ENCODE assay signal across 18 cellular contexts in genomic region chr1:51305371-51305823, GRCh38. TPM values are rescaled to one million over a fixed set of nuclear protein-coding genes. Genes with fewer than 3 reads are reported as not detected.
DNase-seq lines count a peak whose midpoint lies in the region; ATAC-seq, FAIRE-seq and TF ChIP-seq lines count a peak whose summit lies in the region.
"Had no signal": no experiment of that assay in that cellular context is flagged by ENCODE, and none has a peak within 500 bp of the region (broad histone marks: within the 10 kb centered on the region; RNA-seq: fewer than 3 reads in every experiment).

No MANE protein-coding gene starts in this region.

- no peak for TF ChIP-seq EP300 in transverse colon (IDR thresholded peaks at IDR 0.05; ENCODE audit: low read depth)

- no peaks in the 10 kb centered on the region for H4K20me1 ChIP-seq in HCT116 (ENCODE audit: insufficient read depth)
- H4K20me1 ChIP-seq: BLaER1 had no signal

- WGBS in transverse colon (ENCODE audit: low coverage in 1 of 2), 2 donors = 38% methylated on average over 4 of the region's 4 CpGs; no CpG with 5 or more reads in 1 of the 2 donors

- H3K36me3 ChIP-seq in HCT116 (ENCODE audit: control insufficient read depth in 1 of 2, insufficient read depth in 2 of 2, low read length in 2 of 2) (no peaks in the 10 kb centered on the region), Panc1 (ENCODE audit: control insufficient read depth, insufficient read depth, low read length) (no peaks in the 10 kb centered on the region), transverse colon (no peaks in the 10 kb centered on the region), HAP-1 (replicated peaks) (no peaks in the 10 kb centered on the region)
- H3K36me3 ChIP-seq: BLaER1, SJCRH30, thoracic aorta had no signal

- no peak for TF ChIP-seq RAD21 in HCT116 (IDR thresholded peaks at IDR 0.05; ENCODE audit: low read depth)

- RAD21 ChIA-PET in HCT116 (lab: Charles Lee; ENCODE audit: low non-redundant PET in 1 of 2, low total read pairs in 2 of 2, uncharacterized antibody in 2 of 2, unreplicated experiment in 2 of 2) = no interaction called here

- DNase-seq in HCT116 (ENCODE audit: low read depth, low spot score) (no peak), Panc1 (ENCODE audit: low read depth, low spot score) (no peak), left colon (peak; percentile 46 to 59), transverse colon (peak; percentile 44), H54 (ENCODE audit: insufficient read length, low spot score) (no peak), HAP-1 (ENCODE audit: low spot score in 2 of 2) (no peak)
- DNase-seq: activated CD4-positive, alpha-beta T cell treated with anti-CD3 and anti-CD28 coated beads for 48 hours; activated naive CD4-positive, alpha-beta T cell treated with anti-CD3 and anti-CD28 coated beads, Interleukin-2, amount 50 U/mL, for 16 hours; DND-41; dorsolateral prefrontal cortex; kidney glomerular epithelial cell; NCI-H446; SJCRH30; T-helper 9 cell had no signal

- H3K4me1 ChIP-seq in HCT116 (ENCODE audit: control insufficient read depth in 1 of 2, insufficient read depth in 2 of 2, low read length in 2 of 2) (peaks cover 0 to 14% of the 10 kb centered on the region in 2 experiments; a peak in 3 of 4 replicates), Panc1 (ENCODE audit: control insufficient read depth, insufficient read depth, low read length) (no peaks in the 10 kb centered on the region), transverse colon (peaks cover 10 to 15% (median 13%) of the 10 kb centered on the region in 4 donors), HAP-1 (no peaks in the 10 kb centered on the region)

- ATAC-seq in HCT116 = peak; percentile 23; the same call in 1 of the 2 replicates
- no peak for ATAC-seq in Panc1
- peak; percentile 92 for ATAC-seq in left colon
- no peak for ATAC-seq in HG02970 (IDR thresholded peaks at IDR 0.05; ENCODE audit: low FRiP score, unreplicated experiment)

- no peak for TF ChIP-seq POLR2A in HCT116 (IDR thresholded peaks at IDR 0.05; ENCODE audit: borderline replicate concordance, extremely low read depth, insufficient read depth, insufficient read length)
- no peak for TF ChIP-seq POLR2A in transverse colon (IDR thresholded peaks at IDR 0.05)
- no peak for TF ChIP-seq POLR2A in H54 (IDR thresholded peaks at IDR 0.05; ENCODE audit: low read depth, low read length)

- H3K27me3 ChIP-seq in HCT116 (ENCODE audit: insufficient read depth, low read length) (no peaks in the 10 kb centered on the region), Panc1 (ENCODE audit: control insufficient read depth, insufficient read depth, low read length) (no peaks in the 10 kb centered on the region), transverse colon (no peaks in the 10 kb centered on the region), HAP-1 (ENCODE audit: low read depth) (no peaks in the 10 kb centered on the region)
- H3K27me3 ChIP-seq: BLaER1, dorsolateral prefrontal cortex, SJCRH30 had no signal

- CTCF ChIA-PET in HCT116 (lab: Charles Lee) = no interaction called here
- CTCF ChIA-PET in Panc1 (lab: Charles Lee) = no interaction called here

- intact Hi-C loops in HCT116 (cut with micrococcal nuclease) = no loop called here
- intact Hi-C loops in Panc1 (cut with micrococcal nuclease; ENCODE audit: unreplicated experiment) = no loop called here
- intact Hi-C loops in left colon (cut with DNase I, micrococcal nuclease) = no loop called here
- intact Hi-C loops in transverse colon (cut with DNase I; ENCODE audit: low total_unique reads) = no loop called here

- no peaks in the 10 kb centered on the region for H3K9me3 ChIP-seq in HCT116 (ENCODE audit: control insufficient read depth in 1 of 2, insufficient read depth in 1 of 2, low read depth in 1 of 2, low read length in 2 of 2)
- H3K9me3 ChIP-seq in Panc1 (ENCODE audit: control insufficient read depth, insufficient read depth, low read depth, low read length) = no peaks in the 10 kb centered on the region
- H3K9me3 ChIP-seq in transverse colon = no peaks in the 10 kb centered on the region
- no peaks in the 10 kb centered on the region for H3K9me3 ChIP-seq in HAP-1
- H3K9me3 ChIP-seq: BLaER1, SJCRH30, thoracic aorta had no signal

- H3K27ac ChIP-seq in HCT116 (ENCODE audit: low read depth, low read length) (no peak overlapping the region), Panc1 (ENCODE audit: low read length) (0 out of 2 replicates have a peak overlapping the region, but pooled peaks have one; percentile 44), transverse colon (peak overlapping the region in 3 of 4 donors; percentile 13 to 43 (median 39))
- H3K27ac ChIP-seq: BLaER1, dorsolateral prefrontal cortex, SJCRH30, thoracic aorta had no signal

- POLR2A ChIA-PET in HCT116 (lab: Charles Lee) = interaction anchor here (0.6 to 1.3 kb wide), 2 partner anchors 9 to 198 kb away, joined by 3 to 7 read pairs; no protein-coding TSS in a partner anchor
- POLR2A ChIA-PET in Panc1 (lab: Charles Lee) = interaction anchor here (0.5 to 0.9 kb wide), 5 partner anchors 9 to 624 kb away, joined by 3 to 9 read pairs (median 3); no protein-coding TSS in a partner anchor

- no peaks in the 10 kb centered on the region for H3K79me2 ChIP-seq in HCT116 (ENCODE audit: insufficient read depth, low read length)

- BruUV-seq in HCT116 (replicated peaks; lab: Mats Ljungman, UMichigan) (no TSS peak), Panc1 (replicated peaks; lab: Mats Ljungman, UMichigan) (no TSS peak)

- no peak overlapping the region for H2AFZ ChIP-seq in HCT116 (ENCODE audit: low read depth, low read length, poor library complexity, severe bottlenecking)

- no peak for FAIRE-seq in H54 (lab: Jason Lieb, UNC)

- in situ Hi-C loops in Panc1 (cut with HindIII; ENCODE audit: low pct_unique_long_range_greater_than_20kb, low sequenced_read_pairs) (no loop called here), transverse colon (cut with MboI; ENCODE audit: low pct_ligation_motif_present in 1 of 4, low pct_unique_long_range_greater_than_20kb in 1 of 4, low sequenced_read_pairs in 3 of 4) (no loop called here), HAP-1 (cut with MboI; ENCODE audit: low sequenced_read_pairs) (no loop called here)

- H3K4me3 ChIP-seq in HCT116 (replicated peaks in 1 of 2; ENCODE audit: low read depth in 1 of 2, low read length in 2 of 2) (no peak overlapping the region), Panc1 (ENCODE audit: low read depth in 2 of 2, low read length in 2 of 2) (no peak overlapping the region), transverse colon (no peak overlapping the region), HAP-1 (no peak overlapping the region)
- H3K4me3 ChIP-seq: BLaER1, dorsolateral prefrontal cortex, SJCRH30, smooth muscle cell, thoracic aorta had no signal

- no peak overlapping the region for H3K9ac ChIP-seq in HCT116 (ENCODE audit: low read length)
- H3K9ac ChIP-seq: BLaER1 had no signal

- H3K4me2 ChIP-seq in HCT116 (ENCODE audit: low read length) = peak overlapping the region; percentile 13; the same call in 1 of the 2 replicates
- H3K4me2 ChIP-seq: BLaER1, smooth muscle cell had no signal

- TF ChIP-seq CTCF in HCT116 (IDR thresholded peaks at IDR 0.05 in 2 of 3, conservative IDR thresholded peaks at IDR 0.05 in 1 of 3; ENCODE audit: borderline replicate concordance in 1 of 3, insufficient read depth in 1 of 3, low read depth in 2 of 3, low read length in 2 of 3) = no peak
- TF ChIP-seq CTCF in Panc1 (IDR thresholded peaks at IDR 0.05) = no peak
- no peak for TF ChIP-seq CTCF in transverse colon (IDR thresholded peaks at IDR 0.05)

- H3K9me2 ChIP-seq in HCT116 (ENCODE audit: insufficient read depth) = no peaks in the 10 kb centered on the region

TF ChIP-seq in HCT116, 20 proteins besides CTCF, POLR2A, EP300 and RAD21:
- TF ChIP-seq ELF1 (IDR thresholded peaks at IDR 0.05; ENCODE audit: borderline replicate concordance, low read depth) (no peak), JUND (IDR thresholded peaks at IDR 0.05) (no peak), YY1 (IDR thresholded peaks at IDR 0.05; ENCODE audit: extremely low read depth, insufficient replicate concordance, low read depth, low read length) (no peak), POLR2AphosphoS5 (IDR thresholded peaks at IDR 0.05; ENCODE audit: low read depth, low read length) (no peak)

RNA-seq across cellular contexts. Expression of gene TTC39A, which starts 25.0 kb away (rescaled TPM):
- 15.4 TPM for total RNA-seq in HCT116 (2021; ENCODE audit: unreplicated experiment)
- polyA plus RNA-seq in HCT116 (2012) = 28.5 and 29.4 TPM in 2 replicates
- total RNA-seq in Panc1 (2021; ENCODE audit: unreplicated experiment) = 8.3 TPM
- polyA plus RNA-seq in Panc1 (2012; ENCODE audit: insufficient read length) = 10.3 TPM
- 100 to 1,000 TPM in 1 of 2 donors, 10 to 100 TPM in 1; 80.4 to 114 TPM for total RNA-seq in left colon
- 10 to 100 TPM; 41.8 to 96.1 (median 73.0) TPM for total RNA-seq in transverse colon

Comparison
In these comparisons a context has a peak if more than half of its experiments do, and no peak if none do; other contexts are left out.
1. ATAC-seq: peak in HCT116 (single experiment) and left colon (single experiment); none in Panc1 (single experiment) and HG02970 (single experiment).
2. DNase-seq: peak in left colon (2 of 2) and transverse colon (single experiment); none in HCT116 (single experiment), Panc1 (single experiment), H54 (single experiment) and HAP-1 (0 of 2).